Comparison of ENCODE assay signal across 9 cellular contexts in genomic region chr5:150625164-150625535, GRCh38. TPM values are rescaled to one million over a fixed set of nuclear protein-coding genes. Genes with fewer than 3 reads are reported as not detected.
DNase-seq lines count a peak whose midpoint lies in the region; ATAC-seq, FAIRE-seq and TF ChIP-seq lines count a peak whose summit lies in the region.
"Had no signal": no experiment of that assay in that cellular context is flagged by ENCODE, and none has a peak within 500 bp of the region (broad histone marks: within the 10 kb centered on the region; RNA-seq: fewer than 3 reads in every experiment).

No MANE protein-coding gene starts in this region.

- in situ Hi-C loops in transverse colon (cut with MboI; ENCODE audit: low pct_ligation_motif_present in 1 of 4, low pct_unique_long_range_greater_than_20kb in 1 of 4, low sequenced_read_pairs in 3 of 4) = no loop called here

- no peaks in the 10 kb centered on the region for H4K20me1 ChIP-seq in H1 (replicated peaks in 1 of 2; ENCODE audit: control insufficient read depth in 1 of 2, insufficient read depth in 2 of 2, low read length in 2 of 2)

- H2BK5ac ChIP-seq in H1 (ENCODE audit: low read depth, low read length) = no peak overlapping the region

- peak overlapping the region; percentile 39; the same call in 1 of the 2 replicates for H2BK12ac ChIP-seq in H1 (ENCODE audit: low read depth, low read length)

- H3K23ac ChIP-seq in H1 (ENCODE audit: insufficient read length) = no peak overlapping the region

- H2BK120ac ChIP-seq in H1 (replicated peaks; ENCODE audit: low read depth, low read length) = peak overlapping the region; percentile 40

- no peak for TF ChIP-seq POLR2A in H1 (IDR thresholded peaks at IDR 0.05; ENCODE audit: control extremely low read depth in 1 of 2, low read depth in 2 of 2, low read length in 2 of 2)
- TF ChIP-seq POLR2A in transverse colon (IDR thresholded peaks at IDR 0.05) = no peak

- H3K79me1 ChIP-seq in H1 (ENCODE audit: low read depth, low read length) = no peaks in the 10 kb centered on the region

- H3K4me1 ChIP-seq in H1 (replicated peaks in 1 of 4; ENCODE audit: control insufficient read depth in 3 of 4, insufficient read depth in 4 of 4, low read length in 3 of 4) = peaks cover 3 to 20% (median 11%) of the 10 kb centered on the region in 4 experiments
- H3K4me1 ChIP-seq in mesodermal cell (ENCODE audit: control insufficient read depth, insufficient read depth, low read length, poor library complexity, severe bottlenecking) = peaks cover 25% of the 10 kb centered on the region
- peaks cover 6 to 29% (median 28%) of the 10 kb centered on the region in 4 donors for H3K4me1 ChIP-seq in transverse colon

- intact Hi-C loops in transverse colon (cut with DNase I; ENCODE audit: low total_unique reads) = no loop called here

- H4K5ac ChIP-seq in H1 (ENCODE audit: insufficient read length, low read depth, low read length) = no peak overlapping the region

- H3K23me2 ChIP-seq in H1 (ENCODE audit: low read depth, low read length) = peaks cover 9% of the 10 kb centered on the region

- no peak overlapping the region for H3K9ac ChIP-seq in H1 (replicated peaks in 1 of 4; ENCODE audit: extremely low read depth in 1 of 4, low read depth in 3 of 4, low read length in 3 of 4)

- H3K9me3 ChIP-seq in MG63 (no peaks in the 10 kb centered on the region; the same call in 1 of the 2 replicates), H1 (ENCODE audit: insufficient read depth in 2 of 2, low read depth in 1 of 2, low read length in 1 of 2) (no peaks in the 10 kb centered on the region), mesodermal cell (ENCODE audit: control insufficient read depth, low read length) (no peaks in the 10 kb centered on the region), transverse colon (no peaks in the 10 kb centered on the region)

- peak overlapping the region; percentile 29; the same call in 1 of the 2 replicates for H2BK15ac ChIP-seq in H1 (ENCODE audit: low read length)

- CTCF ChIA-PET in H1 (lab: Charles Lee; ENCODE audit: partially characterized antibody) = interaction anchor here (0.8 to 10.4 kb wide), 5 partner anchors 14 to 176 kb away, joined by 3 to 72 read pairs (median 9); partner anchors contain the start of genes RPS14 and SYNPO

- H4K91ac ChIP-seq in H1 (replicated peaks; ENCODE audit: insufficient read length, low read length) = no peak overlapping the region

- H3K14ac ChIP-seq in H1 (ENCODE audit: insufficient read length) = no peak overlapping the region

- H3K27me3 ChIP-seq in MG63 = no peaks in the 10 kb centered on the region
- H3K27me3 ChIP-seq in H1 (replicated peaks in 1 of 4; ENCODE audit: control insufficient read depth in 3 of 4, extremely low read depth in 1 of 4, insufficient read depth in 3 of 4, low read length in 3 of 4) = peaks cover 0 to 25% (median 22%) of the 10 kb centered on the region in 4 experiments; a peak in 5 of 7 replicates
- no peaks in the 10 kb centered on the region for H3K27me3 ChIP-seq in transverse colon

- H4K8ac ChIP-seq in H1 (ENCODE audit: extremely low read depth, insufficient read depth, low read length) = peak overlapping the region; percentile 70; the same call in 1 of the 2 replicates

- no peak for FAIRE-seq in H1 (lab: Jason Lieb, UNC)

- DNase-seq in MG63 (no peak), H1 (ENCODE audit: low read depth in 1 of 2, low spot score in 2 of 2) (no peak), transverse colon (no peak), midbrain (lab: John Stamatoyannopoulos, UW) (no peak), dermis blood vessel endothelial cell (no peak)
- DNase-seq in stimulated activated CD4-positive, alpha-beta T cell treated with anti-CD3 and anti-CD28 coated beads, Interleukin-1b, Interleukin-23, amount 100 ng/mL, for 48 hours = no peak

- H3K4me3 ChIP-seq in MG63 (peak overlapping the region; percentile 42), H1 (ENCODE audit: extremely low read depth in 1 of 4, insufficient read depth in 2 of 4, low read depth in 3 of 4, low read length in 4 of 4) (peak overlapping the region; percentile 56 to 69 (median 62)), mesodermal cell (ENCODE audit: extremely low read depth, insufficient read depth, low read length, poor library complexity, severe bottlenecking) (peak overlapping the region; percentile 49), transverse colon (peak overlapping the region; percentile 57 to 89 (median 70))

- H2AFZ ChIP-seq in H1 (ENCODE audit: low read length) = 0 out of 2 replicates have a peak overlapping the region, but pooled peaks have one; percentile 13

- no peak for ATAC-seq in GM19324 (IDR thresholded peaks at IDR 0.05; ENCODE audit: low FRiP score, unreplicated experiment)

- peak overlapping the region; percentile 94 to 97 for H3K4me2 ChIP-seq in H1 (ENCODE audit: insufficient read depth in 1 of 2, low read depth in 2 of 2, low read length in 2 of 2)

- TF ChIP-seq RAD21 in H1 (IDR thresholded peaks at IDR 0.05 in 1 of 2, conservative IDR thresholded peaks at IDR 0.05 in 1 of 2; ENCODE audit: low read depth in 2 of 2, low read length in 2 of 2) = no peak

- H3K36me3 ChIP-seq in MG63 = no peaks in the 10 kb centered on the region
- H3K36me3 ChIP-seq in H1 (ENCODE audit: control insufficient read depth in 2 of 4, insufficient read depth in 4 of 4, low read length in 3 of 4) = no peaks in the 10 kb centered on the region
- no peaks in the 10 kb centered on the region for H3K36me3 ChIP-seq in mesodermal cell (ENCODE audit: control insufficient read depth, insufficient read depth, low read length)
- no peaks in the 10 kb centered on the region for H3K36me3 ChIP-seq in transverse colon

- no peak overlapping the region for H2BK20ac ChIP-seq in H1 (ENCODE audit: low read length)

- H3K56ac ChIP-seq in H1 (replicated peaks; ENCODE audit: insufficient read length, low read depth, low read length) = no peak overlapping the region

- POLR2A ChIA-PET in H1 (lab: Charles Lee; ENCODE audit: partially characterized antibody) = interaction anchor here (0.6 to 0.8 kb wide), 2 partner anchors 92 to 211 kb away, joined by 3 read pairs; no protein-coding TSS in a partner anchor

- TF ChIP-seq CTCF in H1 (IDR thresholded peaks at IDR 0.05; ENCODE audit: control extremely low read depth in 1 of 3, insufficient read depth in 1 of 3, low read depth in 1 of 3, low read length in 3 of 3) (no peak), transverse colon (IDR thresholded peaks at IDR 0.05) (no peak)

- no peak overlapping the region for H2AK5ac ChIP-seq in H1 (ENCODE audit: low read depth, low read length)

- WGBS in H1 (ENCODE audit: extremely low coverage in 1 of 2, insufficient coverage in 1 of 2, insufficient read length in 1 of 2, insufficient replicate concordance in 2 of 2, low coverage in 1 of 2, low lambda C conversion rate in 2 of 2, missing lambda C conversion rate in 1 of 2), 2 experiments = 28% methylated on average over 10 of the region's 19 CpGs; no CpG with 5 or more reads in 1 of the 2 experiments
- WGBS in mesodermal cell (ENCODE audit: insufficient coverage in 2 of 2), 2 experiments = 70 to 77% methylated on average over 13 to 19 of the region's 19 CpGs
- 23% methylated on average over 5 of the region's 19 CpGs; no CpG with 5 or more reads in 1 of the 2 donors for WGBS in transverse colon (ENCODE audit: low coverage in 1 of 2), 2 donors

- peak overlapping the region; percentile 14 for H3K4ac ChIP-seq in H1 (replicated peaks; ENCODE audit: insufficient read length, low read depth, low read length)

- TF ChIP-seq EP300 in H1 (IDR thresholded peaks at IDR 0.05; ENCODE audit: borderline replicate concordance in 1 of 2, low read depth in 2 of 2, low read length in 2 of 2) = no peak
- TF ChIP-seq EP300 in transverse colon (IDR thresholded peaks at IDR 0.05; ENCODE audit: low read depth) = no peak

- H3K27ac ChIP-seq in H1 (ENCODE audit: low read depth, low read length) = no peak overlapping the region
- H3K27ac ChIP-seq in mesodermal cell (ENCODE audit: low read depth, low read length, severe bottlenecking) = no peak overlapping the region
- peak overlapping the region; percentile 82 to 86 (median 82) for H3K27ac ChIP-seq in transverse colon

- H3K18ac ChIP-seq in H1 (ENCODE audit: extremely low read depth, low read length) = peak overlapping the region; percentile 48

- H3K79me2 ChIP-seq in H1 (ENCODE audit: control insufficient read depth in 1 of 2, insufficient read depth in 2 of 2, low read length in 2 of 2) = no peaks in the 10 kb centered on the region

TF ChIP-seq in H1, 55 proteins besides CTCF, POLR2A, EP300 and RAD21 (continues in another document):
- TF ChIP-seq TAF1 (IDR thresholded peaks at IDR 0.05; ENCODE audit: low read depth, low read length) = no peak
- TF ChIP-seq ASH2L (IDR thresholded peaks at IDR 0.05; ENCODE audit: low read length) = no peak
- TF ChIP-seq RNF2 (IDR thresholded peaks at IDR 0.05; ENCODE audit: borderline replicate concordance, low read depth, low read length, missing control alignments, poor library complexity, severe bottlenecking) = peak; percentile 4

RNA-seq across cellular contexts. Expression of gene SYNPO, which starts 15.3 kb away (rescaled TPM):
- total RNA-seq in MG63 (2014; rRNA removed; shearing (Covaris generic); ENCODE audit: low replicate concordance) = 1.2 and 4.6 TPM in 2 replicates
- total RNA-seq in H1 (2021; fragmentation: NEBNext Ultra II Directional; extraction: Animal tissue kit (Norgen Biotek cat#: 25700)) = 1.9 and 2.3 TPM in 2 replicates
- 2.2 and 2.3 TPM in 2 replicates for polyA plus RNA-seq in H1 (2011; rRNA removed)
- polyA plus RNA-seq in H1 (2011; cell fraction: cytosol; rRNA removed) = 1.7 TPM
- polyA plus RNA-seq in H1 (2011; cell fraction: nucleus; rRNA removed) = 3.0 TPM
- 0.95 to 1.6 TPM (median 1.3 TPM) in 4 replicates for polyA plus RNA-seq in H1 (2012, experiment 1 of 2)
- polyA plus RNA-seq in H1 (2012, experiment 2 of 2) = 1.3 TPM
- polyA plus RNA-seq in H1 (2013, experiment 1 of 2) = 1.9 TPM
- 1.7 TPM for polyA plus RNA-seq in H1 (2013, experiment 2 of 2)
- 1.8 and 5.5 TPM in 2 replicates for polyA minus RNA-seq in H1 (2011; rRNA and poly(A)+ RNA removed)
- 1.2 TPM for polyA minus RNA-seq in H1 (2011; cell fraction: cytosol; rRNA and poly(A)+ RNA removed)
- polyA minus RNA-seq in H1 (2011; cell fraction: nucleus; rRNA and poly(A)+ RNA removed) = 3.1 TPM
- polyA plus RNA-seq in mesodermal cell (2013, experiment 1 of 2) = 21.2 TPM
- 23.4 TPM for polyA plus RNA-seq in mesodermal cell (2013, experiment 2 of 2)
- 10 to 100 TPM; 15.5 to 89.4 (median 41.8) TPM for total RNA-seq in transverse colon
- total RNA-seq in dermis blood vessel endothelial cell = 14.6 and 19.1 TPM in 2 replicates

RNA-seq across cellular contexts. Expression of gene MYOZ3, which starts 35.9 kb away (rescaled TPM):
- total RNA-seq in MG63 (2014; rRNA removed; shearing (Covaris generic); ENCODE audit: low replicate concordance) = 0.03 TPM in 1 of 2 replicates, not detected in the other
- 19.1 and 19.4 TPM in 2 replicates for total RNA-seq in H1 (2021; fragmentation: NEBNext Ultra II Directional; extraction: Animal tissue kit (Norgen Biotek cat#: 25700))
- 9.6 and 12.4 TPM in 2 replicates for polyA plus RNA-seq in H1 (2011; rRNA removed)
- 10.0 TPM for polyA plus RNA-seq in H1 (2011; cell fraction: cytosol; rRNA removed)
- 15.5 TPM for polyA plus RNA-seq in H1 (2011; cell fraction: nucleus; rRNA removed)
- 26.8 to 40.0 TPM (median 29.3 TPM) in 4 replicates for polyA plus RNA-seq in H1 (2012, experiment 1 of 2)
- polyA plus RNA-seq in H1 (2012, experiment 2 of 2) = 13.4 TPM
- polyA plus RNA-seq in H1 (2013, experiment 1 of 2) = 17.4 TPM
- 12.8 TPM for polyA plus RNA-seq in H1 (2013, experiment 2 of 2)
- polyA minus RNA-seq in H1 (2011; rRNA and poly(A)+ RNA removed) = 7.4 and 9.0 TPM in 2 replicates
- 21.7 TPM for polyA minus RNA-seq in H1 (2011; cell fraction: cytosol; rRNA and poly(A)+ RNA removed)
- 28.7 TPM for polyA minus RNA-seq in H1 (2011; cell fraction: nucleus; rRNA and poly(A)+ RNA removed)
- polyA plus RNA-seq in mesodermal cell (2013, experiment 1 of 2) = 11.8 TPM
- polyA plus RNA-seq in mesodermal cell (2013, experiment 2 of 2) = 10.2 TPM
- total RNA-seq in transverse colon (not detected), dermis blood vessel endothelial cell (0.17 and 0.37 TPM in 2 replicates)
- total RNA-seq: HT1080 had no signal

Comparison
In these comparisons a context has a peak if more than half of its experiments do, and no peak if none do; other contexts are left out.
1. H3K27ac ChIP-seq: peak in transverse colon (4 of 4); none in H1 (single experiment) and mesodermal cell (single experiment).
2. RNA of gene MYOZ3, which starts 35.9 kb away (total RNA-seq): 19.1 to 19.4 TPM in H1; 0.17 to 0.37 TPM in dermis blood vessel endothelial cell, 0.03 TPM in MG63 and not detected in transverse colon; every median in the first group is over 10 times any median in the second.
3. Peak in every context shown above with its lines, with median percentiles within 50 percentile points of each other: H3K4me3 ChIP-seq.